Comparison of ENCODE assay signal across 8 cellular contexts in genomic region chr12:123634142-123634561, GRCh38. TPM values are rescaled to one million over a fixed set of nuclear protein-coding genes. Genes with fewer than 3 reads are reported as not detected.
A peak's percentile ranks its signal among the peaks of the same experiment; 100 is the strongest.
DNase-seq lines count a peak whose midpoint lies in the region; ATAC-seq, FAIRE-seq and TF ChIP-seq lines count a peak whose summit lies in the region.

No MANE protein-coding gene starts in this region.

- 17% methylated on average over 19 of the region's 19 CpGs for WGBS in suprapubic skin

- peak overlapping the region; percentile 94 to 97 (median 95) for H3K27ac Mint-ChIP-seq in immature natural killer cell

- no peak for TF ChIP-seq EP300 in suprapubic skin (IDR thresholded peaks at IDR 0.05)

- no peak for TF ChIP-seq CTCF in suprapubic skin (IDR thresholded peaks at IDR 0.05)

- H3K4me3 ChIP-seq in suprapubic skin = peak overlapping the region; percentile 83

- H3K36me3 ChIP-seq in suprapubic skin = peaks cover 32% of the 10 kb centered on the region

- peaks cover 0 to 11% (median 10%) of the 10 kb centered on the region in 3 donors for H3K36me3 Mint-ChIP-seq in immature natural killer cell

- peaks cover 24 to 48% of the 10 kb centered on the region in 2 donors for H3K4me1 Mint-ChIP-seq in immature natural killer cell

- no peak for FAIRE-seq in HTR-8/SVneo (lab: Jason Lieb, UNC)

- no peaks in the 10 kb centered on the region for H3K27me3 ChIP-seq in suprapubic skin

- ATAC-seq in GM18867 (IDR thresholded peaks at IDR 0.05; ENCODE audit: unreplicated experiment) = no peak

- DNase-seq in activated CD4-positive, alpha-beta T cell treated with anti-CD3 and anti-CD28 coated beads for 48 hours = peak; percentile 21
- no peak for DNase-seq in activated CD4-positive, alpha-beta T cell treated with anti-CD3 and anti-CD28 coated beads, Interleukin-2, amount 50 U/mL, for 1 hour
- peak; percentile 30 to 36 for DNase-seq in activated T-cell treated with anti-CD3 and anti-CD28 coated beads, Interleukin-2, amount 50 U/mL, for 48 hours
- DNase-seq in immature natural killer cell (no peak), suprapubic skin (ENCODE audit: low spot score in 2 of 2) (no peak), HTR-8/SVneo (ENCODE audit: insufficient read length, low spot score) (no peak), NCI-H146 treated with DMSO at 0.1 percent for 48 hours (lab: John Stamatoyannopoulos, UW; ENCODE audit: unreplicated experiment) (no peak)

- peaks cover 19% of the 10 kb centered on the region for H3K4me1 ChIP-seq in suprapubic skin

- H3K9me3 Mint-ChIP-seq in immature natural killer cell = no peaks in the 10 kb centered on the region

- peak overlapping the region; percentile 84 for H3K27ac ChIP-seq in suprapubic skin

- H3K9me3 ChIP-seq in suprapubic skin = no peaks in the 10 kb centered on the region

- peak overlapping the region; percentile 95 to 99 (median 96) for H3K4me3 Mint-ChIP-seq in immature natural killer cell

- peaks cover 0 to 10% (median 5%) of the 10 kb centered on the region in 3 donors for H3K27me3 Mint-ChIP-seq in immature natural killer cell (ENCODE audit: low read depth in 3 of 3)

- no peak for TF ChIP-seq POLR2A in suprapubic skin (IDR thresholded peaks at IDR 0.05)

RNA-seq across cellular contexts. Expression of gene GTF2H3, which starts 0.5 kb away (rescaled TPM):
- 10 to 100 TPM; 27.8 to 33.7 (median 30.7) TPM for polyA plus RNA-seq in immature natural killer cell
- total RNA-seq in suprapubic skin = 10 to 100 TPM; 14.4 to 33.3 (median 23.3) TPM

RNA-seq across cellular contexts. Expression of gene EIF2B1, which starts 0.7 kb away (rescaled TPM):
- polyA plus RNA-seq in immature natural killer cell = 10 to 100 TPM; 71.4 to 98.1 (median 75.2) TPM
- 100 to 1,000 TPM; 122 to 214 (median 188) TPM for total RNA-seq in suprapubic skin

RNA-seq across cellular contexts. Expression of gene DDX55, which starts 32.3 kb away (rescaled TPM):
- polyA plus RNA-seq in immature natural killer cell = 10 to 100 TPM in 2 of 3 donors, 1 to 10 TPM in 1; 7.2 to 17.7 (median 16.4) TPM
- total RNA-seq in suprapubic skin = 10 to 100 TPM; 23.6 to 57.1 (median 42.2) TPM

RNA-seq across cellular contexts. Expression of gene TCTN2, which starts 36.8 kb away (rescaled TPM):
- 1 to 10 TPM in 1 of 3 donors, under 1 TPM in 1, not detected in 1; 0.72 to 1.0 TPM for polyA plus RNA-seq in immature natural killer cell
- 10 to 100 TPM; 10.2 to 31.9 (median 16.0) TPM for total RNA-seq in suprapubic skin

RNA-seq across cellular contexts. Expression of gene TMED2, which starts 49.8 kb away (rescaled TPM):
- polyA plus RNA-seq in immature natural killer cell = 100 to 1,000 TPM; 426 to 609 (median 557) TPM
- total RNA-seq in suprapubic skin = 100 to 1,000 TPM in 1 of 4 donors, 10 to 100 TPM in 3; 61.6 to 101 (median 80.8) TPM

Comparison
In these comparisons a context has a peak if more than half of its experiments do, and no peak if none do; other contexts are left out.
1. DNase-seq: peak in activated CD4-positive, alpha-beta T cell treated with anti-CD3 and anti-CD28 coated beads for 48 hours (single experiment) and activated T-cell treated with anti-CD3 and anti-CD28 coated beads, Interleukin-2, amount 50 U/mL, for 48 hours (2 of 2); none in activated CD4-positive, alpha-beta T cell treated with anti-CD3 and anti-CD28 coated beads, Interleukin-2, amount 50 U/mL, for 1 hour (single experiment), immature natural killer cell (0 of 3), suprapubic skin (0 of 2), HTR-8/SVneo (single experiment) and NCI-H146 treated with DMSO at 0.1 percent for 48 hours (single experiment).